In genomic region chr2:105183555-105184323, GRCh38 we compare ENCODE assay signal across 18 cellular contexts. TPM values are rescaled to one million over a fixed set of nuclear protein-coding genes. Genes with fewer than 3 reads are reported as not detected.
DNase-seq lines count a peak whose midpoint lies in the region; ATAC-seq, FAIRE-seq and TF ChIP-seq lines count a peak whose summit lies in the region.
"Had no signal": no experiment of that assay in that cellular context is flagged by ENCODE, and none has a peak within 500 bp of the region (broad histone marks: within the 10 kb centered on the region; RNA-seq: fewer than 3 reads in every experiment).

No MANE protein-coding gene starts in this region.

- H3K23ac ChIP-seq in trophoblast cell (ENCODE audit: low read length), result no peak overlapping the region

- no peak overlapping the region for H3K27ac ChIP-seq in trophoblast cell (ENCODE audit: low read depth, low read length)
- H3K27ac ChIP-seq: dorsolateral prefrontal cortex, SJSA1, WERI-Rb-1 had no signal

- no peaks in the 10 kb centered on the region for H3K9me3 ChIP-seq in trophoblast cell (ENCODE audit: insufficient read depth, low read depth, low read length)
- H3K9me3 ChIP-seq: SJSA1 had no signal

- WGBS in trophoblast cell (ENCODE audit: extremely low coverage, insufficient coverage, insufficient read length), result no CpG with 5 or more reads among the region's 10 CpGs

- H2BK12ac ChIP-seq in trophoblast cell (ENCODE audit: low read length), result no peak overlapping the region

- POLR2A ChIA-PET in activated CD4-positive, alpha-beta memory T cell treated with anti-CD3 and anti-CD28 coated beads for 36 hours (lab: Charles Lee), result no interaction called here

- peaks cover 0 to 1% (median 0%) of the 10 kb centered on the region in 3 donors for H3K9me3 Mint-ChIP-seq in IgD-negative memory B cell
- H3K9me3 Mint-ChIP-seq in activated CD4-positive, alpha-beta memory T cell treated with anti-CD3 and anti-CD28 coated beads for 36 hours, result no peaks in the 10 kb centered on the region

- no peak overlapping the region for H3K14ac ChIP-seq in trophoblast cell (ENCODE audit: low read length)

- H3K4ac ChIP-seq in trophoblast cell (ENCODE audit: low read depth, low read length), result no peak overlapping the region

- H3K18ac ChIP-seq in trophoblast cell (ENCODE audit: low read length), result no peak overlapping the region

- H3K27me3 ChIP-seq in trophoblast cell (ENCODE audit: insufficient read depth, low read length), result no peaks in the 10 kb centered on the region
- H3K27me3 ChIP-seq: dorsolateral prefrontal cortex, SJSA1 had no signal

- H2BK120ac ChIP-seq in trophoblast cell (ENCODE audit: insufficient read depth, low read length, poor library complexity), result no peak overlapping the region

- H3K27me3 Mint-ChIP-seq in IgD-negative memory B cell, result no peaks in the 10 kb centered on the region
- peaks cover 10% of the 10 kb centered on the region for H3K27me3 Mint-ChIP-seq in activated CD4-positive, alpha-beta memory T cell treated with anti-CD3 and anti-CD28 coated beads for 36 hours

- CTCF ChIA-PET in activated CD4-positive, alpha-beta memory T cell treated with anti-CD3 and anti-CD28 coated beads for 36 hours (lab: Charles Lee), result no interaction called here

- no peak overlapping the region for H3K4me2 ChIP-seq in trophoblast cell (ENCODE audit: low read length)

- H3K4me3 ChIP-seq in trophoblast cell (ENCODE audit: low read depth, low read length), result no peak overlapping the region
- H3K4me3 ChIP-seq: dorsolateral prefrontal cortex, SJSA1 had no signal

- FAIRE-seq in GM12892 (lab: Jason Lieb, UNC), result no peak

- H3K27ac Mint-ChIP-seq in IgD-negative memory B cell, result peak overlapping the region in 2 of 3 donors; percentile 31 to 40
- no peak overlapping the region for H3K27ac Mint-ChIP-seq in activated CD4-positive, alpha-beta memory T cell treated with anti-CD3 and anti-CD28 coated beads for 36 hours

- no peak overlapping the region for H4K8ac ChIP-seq in trophoblast cell (ENCODE audit: low read depth, low read length)

- H3K4me1 Mint-ChIP-seq in IgD-negative memory B cell, result peaks cover 6 to 30% (median 14%) of the 10 kb centered on the region in 3 donors
- no peaks in the 10 kb centered on the region for H3K4me1 Mint-ChIP-seq in activated CD4-positive, alpha-beta memory T cell treated with anti-CD3 and anti-CD28 coated beads for 36 hours (ENCODE audit: low read depth)

- H4K91ac ChIP-seq in trophoblast cell (ENCODE audit: low read depth, low read length), result no peak overlapping the region

- H3K4me1 ChIP-seq in trophoblast cell (ENCODE audit: control insufficient read depth in 1 of 2, insufficient read depth in 2 of 2, low read length in 2 of 2), result peaks cover 6 to 12% of the 10 kb centered on the region in 2 experiments

- no peaks in the 10 kb centered on the region for H3K36me3 Mint-ChIP-seq in IgD-negative memory B cell
- H3K36me3 Mint-ChIP-seq in activated CD4-positive, alpha-beta memory T cell treated with anti-CD3 and anti-CD28 coated beads for 36 hours, result no peaks in the 10 kb centered on the region

- no peak overlapping the region for H2AK5ac ChIP-seq in trophoblast cell (ENCODE audit: low read length)

- H3K79me1 ChIP-seq in trophoblast cell (ENCODE audit: low read length), result peaks cover 2% of the 10 kb centered on the region

- no peak overlapping the region for H3K9ac ChIP-seq in trophoblast cell (ENCODE audit: low read length)

- no peak for TF ChIP-seq POLR2A in GM12892 (IDR thresholded peaks at IDR 0.05; ENCODE audit: low read depth, low read length)

- H2AFZ ChIP-seq in trophoblast cell (ENCODE audit: insufficient read depth, low read length, poor library complexity), result no peak overlapping the region

- peak overlapping the region in 2 of 4 donors; percentile 60 to 78 for H3K4me3 Mint-ChIP-seq in IgD-negative memory B cell
- H3K4me3 Mint-ChIP-seq in activated CD4-positive, alpha-beta memory T cell treated with anti-CD3 and anti-CD28 coated beads for 36 hours, result no peak overlapping the region

- intact Hi-C loops in activated CD4-positive, alpha-beta memory T cell treated with anti-CD3 and anti-CD28 coated beads for 36 hours (cut with micrococcal nuclease), result no loop called here

- peak; percentile 27 for DNase-seq in GM12892 (ENCODE audit: insufficient read length)
- no peak for DNase-seq in activated CD4-positive, alpha-beta memory T cell treated with anti-CD3 and anti-CD28 coated beads for 36 hours
- no peak for DNase-seq in cortex of kidney (lab: John Stamatoyannopoulos, UW)
- no peak for DNase-seq in trophoblast cell
- DNase-seq: activated T-cell treated with anti-CD3 and anti-CD28 coated beads, Interleukin-2, amount 50 U/mL, for 48 hours; anterior cingulate cortex; dorsolateral prefrontal cortex; mesendoderm; NCI-H2029; NK-92 treated with Interleukin-12 subunit alpha and Interleukin-12 subunit beta, amount 100 ng/mL, for 24 hours; WERI-Rb-1 had no signal

- no peak overlapping the region for H4K12ac ChIP-seq in trophoblast cell (ENCODE audit: low read depth, low read length)

- H3K79me2 ChIP-seq in trophoblast cell (ENCODE audit: control insufficient read depth, insufficient read depth, low read length, poor library complexity), result peaks cover 2% of the 10 kb centered on the region

- no peak overlapping the region for H2BK5ac ChIP-seq in trophoblast cell (ENCODE audit: low read depth, low read length, poor library complexity)

- ATAC-seq in GM19463 (IDR thresholded peaks at IDR 0.05; ENCODE audit: unreplicated experiment) (peak; percentile 71), HG02798 (IDR thresholded peaks at IDR 0.05; ENCODE audit: poor library complexity, unreplicated experiment) (peak; percentile 64), GM18498 (IDR thresholded peaks at IDR 0.05; ENCODE audit: unreplicated experiment) (no peak)

- no peaks in the 10 kb centered on the region for H3K36me3 ChIP-seq in trophoblast cell (ENCODE audit: control insufficient read depth in 1 of 2, insufficient read depth in 2 of 2, low read length in 2 of 2)
- H3K36me3 ChIP-seq: SJSA1, WERI-Rb-1 had no signal

RNA-seq across cellular contexts. Expression of gene GPR45, which starts 57.8 kb away (rescaled TPM):
- 0.19 TPM for polyA plus RNA-seq in GM12892 (2012; ENCODE audit: missing spikeins)
- not detected for polyA plus RNA-seq in IgD-negative memory B cell
- not detected for total RNA-seq in activated CD4-positive, alpha-beta memory T cell treated with anti-CD3 and anti-CD28 coated beads for 36 hours
- 0.05 and 0.11 TPM in 2 replicates for polyA plus RNA-seq in trophoblast cell (2013)
- total RNA-seq: osteocyte had no signal
- polyA plus RNA-seq: AG04450 had no signal
